ENCODE assay signal across 8 cellular contexts in the genomic region with DNA sequence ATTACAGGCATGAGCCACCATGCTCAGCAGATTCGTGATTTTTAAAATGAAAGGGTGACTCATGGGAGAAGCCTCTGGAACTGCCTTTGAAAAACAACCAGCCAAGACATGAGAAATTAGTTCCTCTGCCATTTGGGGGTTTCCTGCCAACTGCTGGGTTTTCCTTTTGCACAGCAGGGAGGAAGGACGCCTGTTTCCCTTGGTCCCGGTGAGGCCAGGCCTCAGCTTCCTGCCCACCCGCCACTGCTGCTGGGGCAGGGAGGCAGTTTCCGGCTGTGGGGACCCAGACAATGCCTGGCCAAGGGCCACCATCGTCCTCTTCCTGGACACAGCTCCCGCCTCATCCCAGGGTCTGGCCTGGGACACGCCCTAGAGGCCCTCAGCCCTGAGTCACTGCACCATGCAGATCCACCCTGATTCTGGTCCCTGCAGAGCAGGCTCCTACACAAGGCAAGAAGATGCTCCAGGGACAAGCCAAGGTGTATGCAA. TPM values are rescaled to one million over a fixed set of nuclear protein-coding genes. Genes with fewer than 3 reads are reported as not detected.
DNase-seq lines count a peak whose midpoint lies in the region; ATAC-seq, FAIRE-seq and TF ChIP-seq lines count a peak whose summit lies in the region.

No MANE protein-coding gene starts in this region.

- H3K36me3 ChIP-seq in astrocyte (ENCODE audit: insufficient read depth, low read length) (peaks cover 7% of the 10 kb centered on the region), suprapubic skin (peaks cover 22% of the 10 kb centered on the region), small intestine (ENCODE audit: control insufficient read depth in 2 of 2, insufficient read depth in 2 of 2, low read length in 2 of 2) (no peaks in the 10 kb centered on the region)

- DNase-seq in Ammon's horn (ENCODE audit: low spot score) (peak; percentile 59), LHCN-M2 (ENCODE audit: low read depth) (peak; percentile 97), astrocyte (ENCODE audit: low read depth) (peak; percentile 86), kidney glomerular epithelial cell (lab: John Stamatoyannopoulos, UW) (peak; percentile 40), suprapubic skin (ENCODE audit: low spot score in 2 of 2) (peak; percentile 89 to 92), DMS153 (lab: John Stamatoyannopoulos, UW) (no peak), small intestine (no peak)

- H2AFZ ChIP-seq in astrocyte (ENCODE audit: low read depth, low read length), result peak overlapping the region; percentile 53

- H3K27ac ChIP-seq in astrocyte (ENCODE audit: low read depth, low read length), result peak overlapping the region; percentile 84
- H3K27ac ChIP-seq in suprapubic skin, result peak overlapping the region; percentile 92
- H3K27ac ChIP-seq in small intestine (ENCODE audit: low read depth in 1 of 2, low read length in 1 of 2), result peak overlapping the region in 1 of 2 donors; percentile 84

- peaks cover 35% of the 10 kb centered on the region for H3K4me1 ChIP-seq in astrocyte (ENCODE audit: insufficient read depth, low read length)
- peaks cover 78% of the 10 kb centered on the region for H3K4me1 ChIP-seq in suprapubic skin
- no peaks in the 10 kb centered on the region for H3K4me1 ChIP-seq in small intestine (ENCODE audit: control insufficient read depth in 2 of 2, insufficient read depth in 1 of 2, low read depth in 1 of 2, low read length in 1 of 2)

- H3K79me2 ChIP-seq in astrocyte (ENCODE audit: insufficient read depth, low read length), result peaks cover 26% of the 10 kb centered on the region

- H4K20me1 ChIP-seq in astrocyte (ENCODE audit: insufficient read depth, low read length), result no peaks in the 10 kb centered on the region

- TF ChIP-seq POLR2A in suprapubic skin (IDR thresholded peaks at IDR 0.05), result no peak

- H3K4me1 Mint-ChIP-seq in astrocyte (ENCODE audit: low read depth, unreplicated experiment), result peaks cover 23% of the 10 kb centered on the region

- H3K9ac ChIP-seq in astrocyte (ENCODE audit: low read length), result peak overlapping the region; percentile 56

- peaks cover 14% of the 10 kb centered on the region for H3K36me3 Mint-ChIP-seq in astrocyte (ENCODE audit: low read depth, unreplicated experiment)

- WGBS in suprapubic skin, result 3% methylated on average over 5 of the region's 8 CpGs
- 35 to 68% (median 66%) methylated on average over 8 of the region's 8 CpGs for WGBS in small intestine, 3 donors

- H3K27ac Mint-ChIP-seq in astrocyte (ENCODE audit: unreplicated experiment), result peak overlapping the region; percentile 47

- no peak for ATAC-seq in GM18511 (IDR thresholded peaks at IDR 0.05; ENCODE audit: unreplicated experiment)

- TF ChIP-seq CTCF in astrocyte (IDR thresholded peaks at IDR 0.05; ENCODE audit: insufficient read depth, low read depth, low read length) (no peak), suprapubic skin (IDR thresholded peaks at IDR 0.05) (no peak)

- no peak for TF ChIP-seq EP300 in suprapubic skin (IDR thresholded peaks at IDR 0.05)

- no peak overlapping the region for H3K4me3 Mint-ChIP-seq in astrocyte (ENCODE audit: unreplicated experiment)

- no peaks in the 10 kb centered on the region for H3K9me3 ChIP-seq in astrocyte (ENCODE audit: insufficient read depth, low read depth, low read length)
- H3K9me3 ChIP-seq in suprapubic skin, result no peaks in the 10 kb centered on the region
- no peaks in the 10 kb centered on the region for H3K9me3 ChIP-seq in small intestine (ENCODE audit: control insufficient read depth, low read depth)

- no peak overlapping the region for H3K4me3 ChIP-seq in astrocyte (ENCODE audit: insufficient read depth, low read depth, low read length)
- no peak overlapping the region for H3K4me3 ChIP-seq in suprapubic skin
- H3K4me3 ChIP-seq in small intestine (ENCODE audit: low read depth in 1 of 2, low read length in 2 of 2), result no peak overlapping the region

- peak overlapping the region; percentile 72 for H3K4me2 ChIP-seq in astrocyte (ENCODE audit: low read length)

- peaks cover 4% of the 10 kb centered on the region for H3K9me3 Mint-ChIP-seq in astrocyte (ENCODE audit: unreplicated experiment)

- no peaks in the 10 kb centered on the region for H3K27me3 Mint-ChIP-seq in astrocyte (ENCODE audit: low read depth, unreplicated experiment)

- FAIRE-seq in astrocyte (lab: Jason Lieb, UNC) (no peak), small intestine (lab: Jason Lieb, UNC) (no peak)

- H3K27me3 ChIP-seq in astrocyte (ENCODE audit: insufficient read depth, low read length) (no peaks in the 10 kb centered on the region), suprapubic skin (no peaks in the 10 kb centered on the region), small intestine (ENCODE audit: control insufficient read depth in 2 of 2, insufficient read depth in 2 of 2, low read length in 2 of 2) (no peaks in the 10 kb centered on the region)

RNA-seq across cellular contexts. Expression of gene PPM1F, which starts 10.2 kb away (rescaled TPM):
- total RNA-seq in LHCN-M2 (2014; rRNA removed) (157 and 184 TPM in 2 replicates), astrocyte (24.2 and 27.9 TPM in 2 replicates), suprapubic skin (10 to 100 TPM; 21.9 to 40.7 (median 29.9) TPM)
- 49.9 TPM for polyA plus RNA-seq in LHCN-M2 (2012)
- 10 to 100 TPM in 1 of 3 donors, 1 to 10 TPM in 2; 1.8 to 16.7 (median 4.6) TPM for polyA plus RNA-seq in small intestine

RNA-seq across cellular contexts. Expression of gene TOP3B, which starts 40.1 kb away (rescaled TPM):
- 25.2 and 27.4 TPM in 2 replicates for total RNA-seq in LHCN-M2 (2014; rRNA removed)
- polyA plus RNA-seq in LHCN-M2 (2012), result 10.6 TPM
- total RNA-seq in astrocyte, result 27.5 and 37.3 TPM in 2 replicates
- 100 to 1,000 TPM in 1 of 4 donors, 10 to 100 TPM in 3; 28.2 to 113 (median 35.1) TPM for total RNA-seq in suprapubic skin
- polyA plus RNA-seq in small intestine, result 10 to 100 TPM; 12.0 to 15.0 (median 14.1) TPM

Comparison
In these comparisons a context has a peak if more than half of its experiments do, and no peak if none do; other contexts are left out.
1. DNase-seq: peak in Ammon's horn (single experiment), LHCN-M2 (single experiment), astrocyte (single experiment), kidney glomerular epithelial cell (single experiment) and suprapubic skin (2 of 2); none in DMS153 (single experiment) and small intestine (single experiment).